Comparison of ENCODE assay signal across 10 cellular contexts in the genomic region with DNA sequence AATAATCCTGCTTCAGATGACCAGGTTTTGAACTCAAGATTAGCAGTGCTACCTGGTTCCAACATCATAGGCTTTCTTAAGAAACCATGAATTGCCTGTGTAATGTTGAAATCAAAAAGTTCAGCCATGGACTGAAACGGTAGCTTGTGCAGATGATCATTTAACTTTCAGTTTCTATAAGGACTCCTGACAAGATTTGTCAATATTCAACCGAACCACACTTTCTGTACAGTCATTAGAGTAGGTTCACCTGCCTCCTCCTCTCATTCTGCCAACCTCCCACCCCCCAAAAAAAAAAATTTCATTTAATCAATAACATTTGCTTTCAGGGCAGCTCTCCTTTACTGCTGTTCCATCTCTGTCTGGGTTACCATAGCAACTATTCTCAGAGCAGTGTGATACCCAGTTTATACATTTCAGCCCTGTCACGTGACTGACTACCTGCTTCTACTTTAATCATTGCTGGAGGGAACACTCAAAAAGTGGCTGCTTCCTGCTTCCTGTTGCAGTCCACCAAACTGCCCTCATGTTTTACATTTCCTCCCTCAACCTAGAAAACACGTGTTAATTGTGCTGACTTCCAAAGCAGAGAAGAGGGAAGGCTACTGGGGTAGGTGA.
DNase-seq lines count a peak whose midpoint lies in the region; ATAC-seq and TF ChIP-seq lines count a peak whose summit lies in the region.
"Had no signal": no experiment of that assay in that cellular context is flagged by ENCODE, and none has a peak within 500 bp of the region (broad histone marks: within the 10 kb centered on the region; RNA-seq: fewer than 3 reads in every experiment).

No MANE protein-coding gene starts in this region.

- CTCF ChIA-PET in Calu3 (lab: Charles Lee) = no interaction called here

- no peaks in the 10 kb centered on the region for H3K36me3 ChIP-seq in mucosa of descending colon (ENCODE audit: low read depth)
- no peaks in the 10 kb centered on the region for H3K36me3 ChIP-seq in right atrium auricular region
- H3K36me3 ChIP-seq: gastroesophageal sphincter had no signal

- DNase-seq in mucosa of descending colon = no peak
- DNase-seq in Calu3 = no peak
- DNase-seq in cardiac septum (ENCODE audit: low spot score) = no peak
- no peak for DNase-seq in right atrium auricular region (ENCODE audit: low spot score)
- DNase-seq: nephron progenitor cell had no signal

- no TSS peak for BruUV-seq in Calu3 (replicated peaks; lab: Mats Ljungman, UMichigan)

- H3K27ac ChIP-seq in right atrium auricular region = no peak overlapping the region
- H3K27ac ChIP-seq: gastroesophageal sphincter had no signal

- no peak overlapping the region for H3K4me3 ChIP-seq in mucosa of descending colon
- no peak overlapping the region for H3K4me3 ChIP-seq in right atrium auricular region
- H3K4me3 ChIP-seq: gastroesophageal sphincter had no signal

- no peaks in the 10 kb centered on the region for H3K36me3 Mint-ChIP-seq in brain
- H3K36me3 Mint-ChIP-seq in Calu3 (ENCODE audit: insufficient read depth, unreplicated experiment) = no peaks in the 10 kb centered on the region

- H3K27ac Mint-ChIP-seq in brain (peak overlapping the region; percentile 21 to 95 (median 71)), Calu3 (ENCODE audit: unreplicated experiment) (no peak overlapping the region)

- peak overlapping the region in 4 of 5 experiments; percentile 11 to 62 (median 30) for H3K4me3 Mint-ChIP-seq in brain
- H3K4me3 Mint-ChIP-seq in Calu3 (ENCODE audit: low read depth, unreplicated experiment) = no peak overlapping the region
- H3K4me3 Mint-ChIP-seq: nephron progenitor cell had no signal

- H3K27me3 Mint-ChIP-seq in brain (peaks cover 5% of the 10 kb centered on the region), Calu3 (ENCODE audit: unreplicated experiment) (peaks cover 95% of the 10 kb centered on the region)

- no peaks in the 10 kb centered on the region for H3K9me3 Mint-ChIP-seq in brain
- H3K9me3 Mint-ChIP-seq in Calu3 (ENCODE audit: low read depth, unreplicated experiment) = no peaks in the 10 kb centered on the region
- H3K9me3 Mint-ChIP-seq: nephron progenitor cell had no signal

- no peaks in the 10 kb centered on the region for H3K27me3 ChIP-seq in right atrium auricular region
- H3K27me3 ChIP-seq: gastroesophageal sphincter had no signal

- no peak for TF ChIP-seq CTCF in brain (conservative IDR thresholded peaks at IDR 0.05)
- no peak for TF ChIP-seq CTCF in mucosa of descending colon (IDR thresholded peaks at IDR 0.05)
- no peak for TF ChIP-seq CTCF in Calu3 (IDR thresholded peaks at IDR 0.05; ENCODE audit: unreplicated experiment)
- no peak for TF ChIP-seq CTCF in right atrium auricular region (IDR thresholded peaks at IDR 0.05)

- ATAC-seq in GM18517 (IDR thresholded peaks at IDR 0.05; ENCODE audit: unreplicated experiment) (peak; percentile 97), GM21381 (IDR thresholded peaks at IDR 0.05; ENCODE audit: unreplicated experiment) (peak; percentile 95), HG03139 (IDR thresholded peaks at IDR 0.05; ENCODE audit: unreplicated experiment) (peak; percentile 88), mucosa of descending colon (no peak)
- ATAC-seq: gastroesophageal sphincter had no signal

- intact Hi-C loops in mucosa of descending colon (cut with DNase I, micrococcal nuclease) (no loop called here), Calu3 (cut with micrococcal nuclease; ENCODE audit: unreplicated experiment) (no loop called here), cardiac septum (cut with DNase I) (loop anchor here (10.0 kb wide), 1 partner anchor 50 kb away; no protein-coding TSS in a partner anchor)

- H3K4me1 Mint-ChIP-seq in brain (peaks cover 54% of the 10 kb centered on the region), Calu3 (ENCODE audit: low read depth, unreplicated experiment) (no peaks in the 10 kb centered on the region)

- H3K9me3 ChIP-seq in mucosa of descending colon = no peaks in the 10 kb centered on the region
- H3K9me3 ChIP-seq in right atrium auricular region = no peaks in the 10 kb centered on the region
- H3K9me3 ChIP-seq: gastroesophageal sphincter had no signal

- H3K4me1 ChIP-seq in mucosa of descending colon (ENCODE audit: low read depth) (no peaks in the 10 kb centered on the region), right atrium auricular region (no peaks in the 10 kb centered on the region)
- H3K4me1 ChIP-seq: gastroesophageal sphincter had no signal
